11 cellular contexts compared by ENCODE assay signal in the genomic region with DNA sequence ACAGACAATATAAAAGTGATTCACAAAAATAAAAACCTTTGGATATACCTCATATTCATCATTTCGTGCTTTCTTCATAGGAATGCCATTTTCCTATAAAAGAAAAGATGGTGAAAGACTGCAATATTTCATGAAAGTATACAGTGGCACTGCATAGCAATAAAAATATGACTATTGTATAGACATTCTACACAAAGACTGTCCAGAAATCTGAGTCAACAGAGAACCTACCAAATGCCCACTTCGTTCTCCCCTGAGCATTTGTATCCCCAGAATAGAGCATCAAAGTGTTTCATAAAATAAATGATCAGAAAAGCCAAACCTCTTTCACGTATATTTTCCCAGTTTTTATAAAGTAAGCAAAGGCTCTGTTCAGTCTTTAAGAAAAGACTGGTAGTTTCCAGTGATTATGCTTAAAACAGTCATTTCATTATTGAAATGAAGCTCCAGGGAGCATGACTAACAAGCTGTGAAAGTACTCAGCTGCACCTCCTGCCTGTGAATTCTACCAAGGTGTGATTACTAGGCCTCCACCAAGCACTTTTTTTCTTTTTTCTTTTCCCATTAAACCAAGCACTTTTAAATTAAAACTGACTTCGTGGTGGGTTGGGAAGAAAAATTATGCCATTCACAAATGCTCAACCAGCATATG. TPM values are rescaled to one million over a fixed set of nuclear protein-coding genes. Genes with fewer than 3 reads are reported as not detected.
A peak's percentile ranks its signal among the peaks of the same experiment; 100 is the strongest.
DNase-seq lines count a peak whose midpoint lies in the region; ATAC-seq and TF ChIP-seq lines count a peak whose summit lies in the region.
"Had no signal": no experiment of that assay in that cellular context is flagged by ENCODE, and none has a peak within 500 bp of the region (broad histone marks: within the 10 kb centered on the region; RNA-seq: fewer than 3 reads in every experiment).

No MANE protein-coding gene starts in this region.

- H3K36me3 ChIP-seq in aorta (ENCODE audit: control insufficient read depth in 1 of 2, insufficient read depth in 2 of 2, low read length in 1 of 2) (no peaks in the 10 kb centered on the region), left ventricle myocardium inferior (peaks cover 27% of the 10 kb centered on the region)

- H3K27me3 ChIP-seq in aorta (ENCODE audit: control insufficient read depth in 1 of 2, insufficient read depth in 2 of 2, low read length in 1 of 2) (no peaks in the 10 kb centered on the region), left ventricle myocardium inferior (ENCODE audit: low read depth) (no peaks in the 10 kb centered on the region)

- no peak for DNase-seq in activated CD4-positive, CD25-positive, alpha-beta regulatory T cell treated with anti-CD3 and anti-CD28 coated beads, Interleukin-2, amount 50 U/mL, for 72 hours
- peak; percentile 3 for DNase-seq in fibroblast of peridontal ligament (ENCODE audit: extremely low read depth)
- DNase-seq in aorta: no peak
- no peak for DNase-seq in foreskin fibroblast
- DNase-seq in left ventricle myocardium inferior: no peak
- DNase-seq: activated naive CD8-positive, alpha-beta T cell treated with anti-CD3 and anti-CD28 coated beads, Interleukin-2, amount 10 ng/mL, durations not matched to agents 7 days and 5 days; naive thymus-derived CD8-positive, alpha-beta T cell had no signal

- peak; percentile 94 to 96 for ATAC-seq in activated CD4-positive, CD25-positive, alpha-beta regulatory T cell treated with anti-CD3 and anti-CD28 coated beads, Interleukin-2, amount 50 U/mL, for 24 hours
- ATAC-seq in GM21423 (IDR thresholded peaks at IDR 0.05; ENCODE audit: unreplicated experiment): peak; percentile 80
- peak; percentile 94 for ATAC-seq in HG03159 (IDR thresholded peaks at IDR 0.05; ENCODE audit: unreplicated experiment)
- ATAC-seq in aorta (ENCODE audit: low FRiP score): no peak
- ATAC-seq: A549; naive thymus-derived CD8-positive, alpha-beta T cell had no signal

- H3K27ac ChIP-seq in aorta (ENCODE audit: low read depth in 1 of 2, low read length in 2 of 2) (no peak overlapping the region), left ventricle myocardium inferior (replicated peaks) (no peak overlapping the region)
- H3K27ac ChIP-seq: A549 had no signal

- intact Hi-C loops in aorta (cut with DNase I): no loop called here
- intact Hi-C loops in left ventricle myocardium inferior (cut with micrococcal nuclease): no loop called here

- WGBS in aorta, 2 donors: 79 to 85% methylated on average over 4 of the region's 4 CpGs

- H3K4me3 ChIP-seq in aorta (ENCODE audit: low read length in 2 of 2): no peak overlapping the region
- no peak overlapping the region for H3K4me3 ChIP-seq in foreskin fibroblast (ENCODE audit: low read depth in 1 of 2, low read length in 2 of 2)
- no peak overlapping the region for H3K4me3 ChIP-seq in left ventricle myocardium inferior
- H3K4me3 ChIP-seq: A549 had no signal

- no peak for TF ChIP-seq CTCF in foreskin fibroblast (IDR thresholded peaks at IDR 0.05; ENCODE audit: low read depth, low read length)
- TF ChIP-seq CTCF in left ventricle myocardium inferior (IDR thresholded peaks at IDR 0.05; ENCODE audit: borderline replicate concordance): no peak

- no peaks in the 10 kb centered on the region for H3K4me1 ChIP-seq in aorta (ENCODE audit: control insufficient read depth in 1 of 2, insufficient read depth in 2 of 2, low read length in 2 of 2)
- H3K4me1 ChIP-seq in left ventricle myocardium inferior: peaks cover 30% of the 10 kb centered on the region
- H3K4me1 ChIP-seq: A549 had no signal

- H3K9me3 ChIP-seq in aorta (ENCODE audit: control insufficient read depth, low read length) (no peaks in the 10 kb centered on the region), left ventricle myocardium inferior (replicated peaks) (no peaks in the 10 kb centered on the region)
- H3K9me3 ChIP-seq: A549 had no signal

RNA-seq across cellular contexts. Expression of a gene that starts 20.2 kb away (rescaled TPM):
- total RNA-seq in aorta (10 to 100 TPM; 62.5 to 65.2 TPM), left ventricle myocardium inferior (83.7 TPM)
- 10 to 100 TPM; 52.3 to 68.9 TPM for polyA plus RNA-seq in aorta
